11 cellular contexts compared by ENCODE assay signal in the genomic region with DNA sequence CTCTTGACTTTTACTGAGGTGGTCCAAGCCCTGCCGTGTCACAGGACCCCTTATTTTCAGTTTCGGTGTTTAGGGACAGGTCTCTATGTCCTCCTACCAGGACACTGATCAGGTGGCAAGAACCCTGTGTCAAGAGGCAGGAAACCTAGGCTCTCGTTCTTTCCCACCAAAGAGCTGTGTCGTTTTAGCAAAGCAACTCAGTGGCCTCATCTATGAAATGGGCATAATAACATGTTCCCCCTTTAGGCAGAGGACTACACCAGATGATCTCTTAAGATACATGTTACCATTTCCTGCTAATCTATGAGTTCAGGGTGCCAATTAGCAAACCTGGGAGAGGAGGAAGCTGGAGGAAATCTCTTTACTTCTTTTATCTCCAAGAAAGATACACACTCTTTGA. TPM values are rescaled to one million over a fixed set of nuclear protein-coding genes. Genes with fewer than 3 reads are reported as not detected.
DNase-seq lines count a peak whose midpoint lies in the region; ATAC-seq, FAIRE-seq and TF ChIP-seq lines count a peak whose summit lies in the region.
"Had no signal": no experiment of that assay in that cellular context is flagged by ENCODE, and none has a peak within 500 bp of the region (broad histone marks: within the 10 kb centered on the region; RNA-seq: fewer than 3 reads in every experiment).

No MANE protein-coding gene starts in this region.

- peaks cover 1% of the 10 kb centered on the region; the same call in 1 of the 2 replicates for H3K27me3 Mint-ChIP-seq in HFFc6 (ENCODE audit: insufficient read depth)
- H3K27me3 Mint-ChIP-seq in dendritic cell treated with granulocyte-macrophage colony-stimulating factor and Interleukin-4, amounts not matched to agents 40 ng/mL and 50 ng/mL, for 4 days: no peaks in the 10 kb centered on the region
- H3K27me3 Mint-ChIP-seq in nephron progenitor cell (ENCODE audit: low read depth, poor library complexity): peaks cover 50% of the 10 kb centered on the region

- POLR2A ChIA-PET in A549 (lab: Yijun Ruan, JAX): no interaction called here

- no peak for TF ChIP-seq EP300 in A549 (IDR thresholded peaks at IDR 0.05)

- H3K9me3 Mint-ChIP-seq in HFFc6 (no peaks in the 10 kb centered on the region), nephron progenitor cell (no peaks in the 10 kb centered on the region)
- no peaks in the 10 kb centered on the region for H3K9me3 Mint-ChIP-seq in dendritic cell treated with granulocyte-macrophage colony-stimulating factor and Interleukin-4, amounts not matched to agents 40 ng/mL and 50 ng/mL, for 4 days
- H3K9me3 Mint-ChIP-seq: activated naive CD8-positive, alpha-beta T cell treated with anti-CD3 and anti-CD28 coated beads, Interleukin-2, amount 10 ng/mL, durations not matched to agents 7 days and 5 days had no signal

- H3K4me1 Mint-ChIP-seq in HFFc6 (ENCODE audit: low read depth) (peaks cover 69% of the 10 kb centered on the region), nephron progenitor cell (peaks cover 61% of the 10 kb centered on the region)
- H3K4me1 Mint-ChIP-seq in dendritic cell treated with granulocyte-macrophage colony-stimulating factor and Interleukin-4, amounts not matched to agents 40 ng/mL and 50 ng/mL, for 4 days (ENCODE audit: low read depth): peaks cover 82% of the 10 kb centered on the region

- 96% methylated on average over 4 of the region's 4 CpGs for WGBS in A549 (ENCODE audit: missing lambda C conversion rate)

- intact Hi-C loops in dendritic cell treated with granulocyte-macrophage colony-stimulating factor and Interleukin-4, amounts not matched to agents 40 ng/mL and 50 ng/mL, for 4 days (cut with micrococcal nuclease): loop anchor here (10.0 kb wide), 1 partner anchor 815 kb away; the partner anchor contains the start of gene NAPG

- H3K27ac Mint-ChIP-seq in HFFc6 (no peak overlapping the region), nephron progenitor cell (no peak overlapping the region)
- H3K27ac Mint-ChIP-seq in dendritic cell treated with granulocyte-macrophage colony-stimulating factor and Interleukin-4, amounts not matched to agents 40 ng/mL and 50 ng/mL, for 4 days: peak overlapping the region; percentile 85
- H3K27ac Mint-ChIP-seq: activated naive CD8-positive, alpha-beta T cell treated with anti-CD3 and anti-CD28 coated beads, Interleukin-2, amount 10 ng/mL, durations not matched to agents 7 days and 5 days had no signal

- no peaks in the 10 kb centered on the region for H3K9me3 ChIP-seq in A549

- no peak for ATAC-seq in A549
- no peak for ATAC-seq in GM21381 (IDR thresholded peaks at IDR 0.05; ENCODE audit: unreplicated experiment)
- ATAC-seq in GM18870 (IDR thresholded peaks at IDR 0.05; ENCODE audit: unreplicated experiment): no peak

- no peak for TF ChIP-seq RAD21 in A549 (conservative IDR thresholded peaks at IDR 0.05 in 1 of 2, IDR thresholded peaks at IDR 0.05 in 1 of 2)

- no peak for TF ChIP-seq POLR2A in A549 (IDR thresholded peaks at IDR 0.05; ENCODE audit: low read length)

- H3K4me1 ChIP-seq in A549: peaks cover 46% of the 10 kb centered on the region

- H3K4me3 ChIP-seq in A549: no peak overlapping the region

- peak overlapping the region; percentile 79 for H3K4me2 ChIP-seq in A549

- H3K36me3 Mint-ChIP-seq in HFFc6 (ENCODE audit: low read depth): peaks cover 28% of the 10 kb centered on the region
- peaks cover 66% of the 10 kb centered on the region for H3K36me3 Mint-ChIP-seq in dendritic cell treated with granulocyte-macrophage colony-stimulating factor and Interleukin-4, amounts not matched to agents 40 ng/mL and 50 ng/mL, for 4 days (ENCODE audit: low read depth)
- no peaks in the 10 kb centered on the region for H3K36me3 Mint-ChIP-seq in nephron progenitor cell (ENCODE audit: low read depth)
- H3K36me3 Mint-ChIP-seq: activated naive CD8-positive, alpha-beta T cell treated with anti-CD3 and anti-CD28 coated beads, Interleukin-2, amount 10 ng/mL, durations not matched to agents 7 days and 5 days had no signal

- no peak for TF ChIP-seq CTCF in A549 (IDR thresholded peaks at IDR 0.05)
- TF ChIP-seq CTCF in HFFc6 (IDR thresholded peaks at IDR 0.05): no peak
- no peak for TF ChIP-seq CTCF in nephron progenitor cell (IDR thresholded peaks at IDR 0.05)

- peak overlapping the region; percentile 96 for H3K4me3 Mint-ChIP-seq in HFFc6
- H3K4me3 Mint-ChIP-seq in dendritic cell treated with granulocyte-macrophage colony-stimulating factor and Interleukin-4, amounts not matched to agents 40 ng/mL and 50 ng/mL, for 4 days: peak overlapping the region; percentile 96
- H3K4me3 Mint-ChIP-seq in nephron progenitor cell: peak overlapping the region; percentile 89

- no peak for FAIRE-seq in A549 (lab: Jason Lieb, UNC)
- FAIRE-seq: frontal cortex had no signal

- H3K27ac ChIP-seq in A549: peak overlapping the region in 1 of 2 experiments; percentile 98; a peak in 3 of 6 replicates

- CTCF ChIA-PET in A549 (lab: Yijun Ruan, JAX): no interaction called here

- DNase-seq in A549 (ENCODE audit: low read depth in 1 of 2, low spot score in 1 of 2): no peak
- DNase-seq in HFFc6: no peak
- no peak for DNase-seq in nephron progenitor cell
- no peak for DNase-seq in NCI-H526 (lab: John Stamatoyannopoulos, UW)
- no peak for DNase-seq in activated naive CD4-positive, alpha-beta T cell treated with anti-CD3 and anti-CD28 coated beads, Interleukin-2, amount 50 U/mL, for 16 hours
- DNase-seq: activated naive CD8-positive, alpha-beta T cell treated with anti-CD3 and anti-CD28 coated beads, Interleukin-2, amount 10 ng/mL, durations not matched to agents 7 days and 5 days; NCI-H510A treated with DMSO at 0.1 percent for 48 hours had no signal

TF ChIP-seq in A549, 52 proteins besides CTCF, POLR2A, EP300 and RAD21:
- no peak for TF ChIP-seq MYC (IDR thresholded peaks at IDR 0.05; ENCODE audit: borderline replicate concordance, low read length)

RNA-seq across cellular contexts. Expression of gene RAB31, which starts 1.9 kb away (rescaled TPM):
- polyA plus RNA-seq in A549 (2011; rRNA removed) (46.3 and 49.1 TPM in 2 replicates), A549 (2017; fragmentation: RNase III; extraction: RNeasy Plus Mini Kit Qiagen cat#74134 plus additional on column Dnase treatment) (16.9 to 20.5 TPM (median 18.5 TPM) in 3 replicates)
- 11.2 and 13.8 TPM in 2 replicates for polyA plus RNA-seq in A549 (2012; cell fraction: cytosol; rRNA removed)
- 11.4 and 19.0 TPM in 2 replicates for polyA plus RNA-seq in A549 (2012; cell fraction: nucleus; rRNA removed)
- polyA minus RNA-seq in A549 (2011; rRNA and poly(A)+ RNA removed): 25.2 and 33.0 TPM in 2 replicates
- total RNA-seq in HFFc6 (2021; fragmentation: NEBNext Ultra II Directional; extraction: Animal tissue kit (Norgen Biotek cat#: 25700)): 10 to 100 TPM; 29.4 to 47.5 (median 43.5) TPM
